ENCODE assay signal across 21 cellular contexts in the genomic region with DNA sequence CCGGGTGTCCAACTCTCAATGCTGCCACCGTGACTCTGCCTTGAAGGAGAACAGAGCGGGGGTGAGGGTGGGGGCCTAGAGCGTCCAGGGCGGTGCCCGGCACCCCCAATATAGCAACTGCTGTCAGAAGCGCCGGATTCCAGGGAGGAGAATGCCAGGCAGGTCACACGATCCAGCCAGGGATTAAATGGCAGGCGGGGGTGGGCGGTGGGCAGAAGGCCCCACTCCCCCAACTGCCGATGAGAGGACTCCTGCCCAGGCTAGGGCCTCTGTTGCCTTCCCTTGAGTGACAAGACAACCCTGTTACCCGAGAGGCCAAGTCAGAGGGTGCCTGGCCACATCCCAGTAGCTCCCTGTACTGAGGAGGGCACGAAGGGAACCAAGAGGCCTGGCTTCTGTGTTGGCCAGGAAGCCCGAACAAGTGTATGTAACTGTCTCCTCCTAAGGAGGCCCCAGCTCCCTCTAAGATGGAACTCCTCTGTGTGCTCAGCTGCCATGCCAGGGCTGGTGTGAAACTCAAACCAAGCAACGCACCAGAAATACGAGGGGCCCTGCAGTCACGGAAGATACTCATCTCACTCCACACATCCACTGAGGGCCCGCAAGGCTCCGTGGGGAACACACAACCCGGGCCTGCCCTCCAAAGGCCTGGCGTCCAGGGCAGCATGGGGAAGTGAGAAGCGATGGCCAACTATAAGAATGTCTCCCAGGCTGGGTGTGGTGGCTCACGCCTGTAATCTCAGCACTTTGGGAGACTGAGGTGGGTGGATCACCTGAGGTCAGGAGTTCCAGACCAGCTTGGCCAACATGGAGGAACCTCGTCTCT. TPM values are rescaled to one million over a fixed set of nuclear protein-coding genes. Genes with fewer than 3 reads are reported as not detected.
DNase-seq lines count a peak whose midpoint lies in the region; ATAC-seq, FAIRE-seq and TF ChIP-seq lines count a peak whose summit lies in the region.
"Had no signal": no experiment of that assay in that cellular context is flagged by ENCODE, and none has a peak within 500 bp of the region (broad histone marks: within the 10 kb centered on the region; RNA-seq: fewer than 3 reads in every experiment).

No MANE protein-coding gene starts in this region.

- TF ChIP-seq EP300 in tibial nerve (IDR thresholded peaks at IDR 0.05) = no peak

- H3K27me3 ChIP-seq in heart left ventricle (peaks cover 0 to 41% (median 0%) of the 10 kb centered on the region in 9 donors), neuronal stem cell (ENCODE audit: control insufficient read depth in 3 of 3, insufficient read depth in 3 of 3, low read depth in 1 of 3, low read length in 3 of 3) (peaks cover 5 to 34% (median 30%) of the 10 kb centered on the region in 3 experiments), tibial nerve (no peaks in the 10 kb centered on the region)
- H3K27me3 ChIP-seq: SJSA1, upper lobe of right lung had no signal

- peaks cover 5% of the 10 kb centered on the region for H3K27me3 Mint-ChIP-seq in activated naive CD8-positive, alpha-beta T cell
- peaks cover 23% of the 10 kb centered on the region for H3K27me3 Mint-ChIP-seq in activated naive CD8-positive, alpha-beta T cell treated with anti-CD3 and anti-CD28 coated beads, Interleukin-2, amount 50 U/mL, for 24 hours

- H3K27ac Mint-ChIP-seq in activated naive CD8-positive, alpha-beta T cell = no peak overlapping the region
- no peak overlapping the region for H3K27ac Mint-ChIP-seq in activated naive CD8-positive, alpha-beta T cell treated with anti-CD3 and anti-CD28 coated beads, Interleukin-2, amount 50 U/mL, for 24 hours

- no peak for TF ChIP-seq POLR2A in heart left ventricle (IDR thresholded peaks at IDR 0.05)
- TF ChIP-seq POLR2A in tibial nerve (IDR thresholded peaks at IDR 0.05) = no peak

- no peak overlapping the region for H3K4me2 ChIP-seq in neuronal stem cell (ENCODE audit: insufficient read depth, low read length, poor library complexity, severe bottlenecking)

- no peak overlapping the region for H4K8ac ChIP-seq in neuronal stem cell (ENCODE audit: low read depth, low read length)

- no peak for FAIRE-seq in frontal cortex (lab: Jason Lieb, UNC)

- DNase-seq in activated naive CD8-positive, alpha-beta T cell treated with anti-CD3 and anti-CD28 coated beads, Interleukin-2, amount 50 U/mL, for 24 hours = no peak
- peak in 4 of 5 donors; percentile 56 to 71 (median 69) for DNase-seq in heart left ventricle
- no peak for DNase-seq in neuronal stem cell (ENCODE audit: low spot score)
- no peak for DNase-seq in tibial nerve (ENCODE audit: low spot score in 2 of 2)
- DNase-seq in frontal cortex (ENCODE audit: low spot score in 2 of 2) = no peak
- no peak for DNase-seq in stimulated activated CD4-positive, alpha-beta T cell treated with anti-CD3 and anti-CD28 coated beads, Interleukin-15, amount 100 ng/mL, for 24 hours
- no peak for DNase-seq in NCI-H345 (lab: John Stamatoyannopoulos, UW)
- DNase-seq: 8988T; activated gamma-delta T cell; amygdala; caudate nucleus; COR-L47; foreskin melanocyte; KBM-7; NCI-H774; stimulated activated CD4-positive, alpha-beta T cell treated with anti-CD3 and anti-CD28 coated beads, Interleukin-2, amount 100 ng/mL, for 24 hours; stimulated activated naive B cell treated with anti-CD40 and anti-IgM and Interleukin-4, amounts not matched to agents 10 μg/mL and 1 μg/mL and 100 μg/mL, for 72 hours; upper lobe of right lung had no signal

- peak overlapping the region in 9 of 12 donors; percentile 28 to 95 (median 84) for H3K4me3 ChIP-seq in heart left ventricle
- H3K4me3 ChIP-seq in neuronal stem cell (ENCODE audit: low read length in 2 of 2) = no peak overlapping the region
- no peak overlapping the region for H3K4me3 ChIP-seq in tibial nerve
- H3K4me3 ChIP-seq: HAP-1, SJSA1, upper lobe of right lung had no signal

- peak overlapping the region; percentile 70 for H2BK15ac ChIP-seq in neuronal stem cell (ENCODE audit: low read length)

- H3K9me3 Mint-ChIP-seq in activated naive CD8-positive, alpha-beta T cell (ENCODE audit: low read depth) = no peaks in the 10 kb centered on the region
- no peaks in the 10 kb centered on the region for H3K9me3 Mint-ChIP-seq in activated naive CD8-positive, alpha-beta T cell treated with anti-CD3 and anti-CD28 coated beads, Interleukin-2, amount 50 U/mL, for 24 hours
- H3K9me3 Mint-ChIP-seq: stimulated activated naive B cell treated with anti-CD40 and anti-IgM and Interleukin-4, amounts not matched to agents 10 μg/mL and 1 μg/mL and 100 μg/mL, for 72 hours had no signal

- no peak overlapping the region for H3K4ac ChIP-seq in neuronal stem cell (ENCODE audit: low read length)

- no peak for TF ChIP-seq CTCF in heart left ventricle (IDR thresholded peaks at IDR 0.05)
- TF ChIP-seq CTCF in tibial nerve (IDR thresholded peaks at IDR 0.05) = no peak

- no peak overlapping the region for H3K14ac ChIP-seq in neuronal stem cell (ENCODE audit: low read length)

- peaks cover 0 to 34% (median 19%) of the 10 kb centered on the region in 9 donors for H3K36me3 ChIP-seq in heart left ventricle
- H3K36me3 ChIP-seq in neuronal stem cell (replicated peaks in 1 of 2; ENCODE audit: control insufficient read depth in 2 of 2, insufficient read depth in 2 of 2, low read length in 2 of 2) = no peaks in the 10 kb centered on the region
- H3K36me3 ChIP-seq in tibial nerve = peaks cover 0 to 40% (median 0%) of the 10 kb centered on the region in 3 donors

- H3K9me3 ChIP-seq in heart left ventricle = no peaks in the 10 kb centered on the region
- no peaks in the 10 kb centered on the region for H3K9me3 ChIP-seq in neuronal stem cell (replicated peaks in 1 of 2; ENCODE audit: control insufficient read depth in 2 of 2, insufficient read depth in 1 of 2, low read depth in 1 of 2, low read length in 2 of 2)
- H3K9me3 ChIP-seq in tibial nerve = no peaks in the 10 kb centered on the region
- H3K9me3 ChIP-seq: HAP-1, upper lobe of right lung had no signal

- H3K27ac ChIP-seq in heart left ventricle (peak overlapping the region; percentile 89 to 100 (median 96)), neuronal stem cell (replicated peaks; ENCODE audit: low read length) (no peak overlapping the region), tibial nerve (peak overlapping the region in 3 of 4 donors; percentile 43 to 99 (median 93))
- H3K27ac ChIP-seq: SJSA1, upper lobe of right lung had no signal

- H3K18ac ChIP-seq in neuronal stem cell (ENCODE audit: low read length) = peak overlapping the region; percentile 25

- ATAC-seq in activated naive CD8-positive, alpha-beta T cell treated with anti-CD3 and anti-CD28 coated beads, Interleukin-2, amount 50 U/mL, for 24 hours = no peak
- peak in 3 of 4 donors; percentile 3 to 36 (median 11) for ATAC-seq in heart left ventricle
- ATAC-seq: stimulated activated naive B cell treated with anti-CD40 and anti-IgM and Interleukin-4, amounts not matched to agents 10 μg/mL and 1 μg/mL and 100 μg/mL, for 72 hours; upper lobe of right lung had no signal

- H3K9ac ChIP-seq in neuronal stem cell (ENCODE audit: low read depth, low read length, poor library complexity) = no peak overlapping the region

- H3K4me1 Mint-ChIP-seq in activated naive CD8-positive, alpha-beta T cell (ENCODE audit: low read depth) = peaks cover 12% of the 10 kb centered on the region
- H3K4me1 Mint-ChIP-seq in activated naive CD8-positive, alpha-beta T cell treated with anti-CD3 and anti-CD28 coated beads, Interleukin-2, amount 50 U/mL, for 24 hours = peaks cover 14% of the 10 kb centered on the region

- no peak overlapping the region for H3K23ac ChIP-seq in neuronal stem cell (ENCODE audit: low read depth, low read length, poor library complexity)

- no peak overlapping the region for H2BK120ac ChIP-seq in neuronal stem cell (ENCODE audit: low read depth, low read length)

- H3K4me1 ChIP-seq in heart left ventricle = peaks cover under 1 to 94% (median 48%) of the 10 kb centered on the region in 12 donors
- peaks cover 9 to 14% of the 10 kb centered on the region in 2 donors for H3K4me1 ChIP-seq in neuronal stem cell (ENCODE audit: control insufficient read depth in 2 of 2, insufficient read depth in 1 of 2, low read depth in 1 of 2, low read length in 2 of 2)
- H3K4me1 ChIP-seq in tibial nerve = peaks cover 0 to 78% (median 32%) of the 10 kb centered on the region in 4 donors

- no peak overlapping the region for H4K91ac ChIP-seq in neuronal stem cell (ENCODE audit: low read depth, low read length, poor library complexity)

- no peak overlapping the region for H2AFZ ChIP-seq in neuronal stem cell (ENCODE audit: low read length)

- no peaks in the 10 kb centered on the region for H3K36me3 Mint-ChIP-seq in activated naive CD8-positive, alpha-beta T cell
- peaks cover 1% of the 10 kb centered on the region for H3K36me3 Mint-ChIP-seq in activated naive CD8-positive, alpha-beta T cell treated with anti-CD3 and anti-CD28 coated beads, Interleukin-2, amount 50 U/mL, for 24 hours (ENCODE audit: low read depth)

- peak overlapping the region; percentile 80 for H2BK5ac ChIP-seq in neuronal stem cell (ENCODE audit: low read length)

- peak overlapping the region; percentile 89 for H2BK12ac ChIP-seq in neuronal stem cell (ENCODE audit: low read length)

- intact Hi-C loops in heart left ventricle (cut with DNase I) = loop anchor here in 4 of 10 donors (2.0 to 5.0 kb wide), 3 partner anchors 34 to 174 kb away; a partner anchor contains a TSS

- H3K79me1 ChIP-seq in neuronal stem cell (ENCODE audit: low read depth, low read length) = peaks cover 1% of the 10 kb centered on the region

- peak overlapping the region; percentile 17 for H3K4me3 Mint-ChIP-seq in activated naive CD8-positive, alpha-beta T cell
- H3K4me3 Mint-ChIP-seq in activated naive CD8-positive, alpha-beta T cell treated with anti-CD3 and anti-CD28 coated beads, Interleukin-2, amount 50 U/mL, for 24 hours = no peak overlapping the region
- H3K4me3 Mint-ChIP-seq: stimulated activated naive B cell treated with anti-CD40 and anti-IgM and Interleukin-4, amounts not matched to agents 10 μg/mL and 1 μg/mL and 100 μg/mL, for 72 hours had no signal

- peak overlapping the region; percentile 60 for H2AK5ac ChIP-seq in neuronal stem cell (ENCODE audit: low read depth, low read length)

- WGBS in heart left ventricle, 4 donors = 57 to 68% (median 65%) methylated on average over 10 to 25 of the region's 25 CpGs
- whole genome bisulfite sequencing in neuronal stem cell (ENCODE audit: extremely low coverage in 2 of 2, insufficient read length in 2 of 2, insufficient replicate concordance in 1 of 2), 2 donors = no CpG with 5 or more reads among the region's 25 CpGs
- WGBS in tibial nerve, 2 donors = 68 to 75% methylated on average over 20 to 25 of the region's 25 CpGs

RNA-seq across cellular contexts. Expression of a gene that starts 3.0 kb away (rescaled TPM):
- 100 to 1,000 TPM; 127 to 330 (median 211) TPM for total RNA-seq in heart left ventricle
- 100 to 1,000 TPM; 123 to 282 TPM for polyA plus RNA-seq in heart left ventricle
- polyA plus RNA-seq in neuronal stem cell (2013, experiment 1 of 2) = 5.1 TPM
- polyA plus RNA-seq in neuronal stem cell (2013, experiment 2 of 2) = 5.5 TPM
- 10 to 100 TPM; 44.8 to 69.0 (median 61.6) TPM for total RNA-seq in tibial nerve
- total RNA-seq in frontal cortex = 2.0 TPM

RNA-seq across cellular contexts. Expression of a gene that starts 6.6 kb away (rescaled TPM):
- total RNA-seq in heart left ventricle (10 to 100 TPM; 47.5 to 96.1 (median 61.3) TPM), tibial nerve (100 to 1,000 TPM; 164 to 209 (median 176) TPM), frontal cortex (110 TPM)
- polyA plus RNA-seq in heart left ventricle = 10 to 100 TPM; 49.7 to 79.1 TPM
- polyA plus RNA-seq in neuronal stem cell (2013, experiment 1 of 2) = 43.5 TPM
- polyA plus RNA-seq in neuronal stem cell (2013, experiment 2 of 2) = 44.2 TPM

RNA-seq across cellular contexts. Expression of a gene that starts 31.5 kb away (rescaled TPM):
- total RNA-seq in heart left ventricle (10 to 100 TPM in 4 of 9 donors, 1 to 10 TPM in 5; 8.0 to 28.5 (median 9.7) TPM), tibial nerve (10 to 100 TPM; 43.8 to 82.8 (median 52.4) TPM), frontal cortex (8.2 TPM)
- polyA plus RNA-seq in heart left ventricle = 10 to 100 TPM in 1 of 2 donors, 1 to 10 TPM in 1; 8.1 to 11.7 TPM
- polyA plus RNA-seq in neuronal stem cell (2013, experiment 1 of 2) = 96.5 TPM
- 91.1 TPM for polyA plus RNA-seq in neuronal stem cell (2013, experiment 2 of 2)

Comparison
In these comparisons a context has a peak if more than half of its experiments do, and no peak if none do; other contexts are left out.
1. DNase-seq: peak in heart left ventricle (4 of 5); none in activated naive CD8-positive, alpha-beta T cell treated with anti-CD3 and anti-CD28 coated beads, Interleukin-2, amount 50 U/mL, for 24 hours (single experiment), neuronal stem cell (single experiment), tibial nerve (0 of 2), frontal cortex (0 of 2), stimulated activated CD4-positive, alpha-beta T cell treated with anti-CD3 and anti-CD28 coated beads, Interleukin-15, amount 100 ng/mL, for 24 hours (single experiment) and NCI-H345 (single experiment).
2. H3K4me3 ChIP-seq: peak in heart left ventricle (9 of 12); none in neuronal stem cell (0 of 2) and tibial nerve (0 of 4).
3. RNA of a gene that starts 3.0 kb away (total RNA-seq): 127 to 330 TPM in heart left ventricle and 44.8 to 69.0 TPM in tibial nerve; 2.0 TPM in frontal cortex (single experiment); every median in the first group is over 10 times any median in the second.